8 cellular contexts compared by ENCODE assay signal in the genomic region with DNA sequence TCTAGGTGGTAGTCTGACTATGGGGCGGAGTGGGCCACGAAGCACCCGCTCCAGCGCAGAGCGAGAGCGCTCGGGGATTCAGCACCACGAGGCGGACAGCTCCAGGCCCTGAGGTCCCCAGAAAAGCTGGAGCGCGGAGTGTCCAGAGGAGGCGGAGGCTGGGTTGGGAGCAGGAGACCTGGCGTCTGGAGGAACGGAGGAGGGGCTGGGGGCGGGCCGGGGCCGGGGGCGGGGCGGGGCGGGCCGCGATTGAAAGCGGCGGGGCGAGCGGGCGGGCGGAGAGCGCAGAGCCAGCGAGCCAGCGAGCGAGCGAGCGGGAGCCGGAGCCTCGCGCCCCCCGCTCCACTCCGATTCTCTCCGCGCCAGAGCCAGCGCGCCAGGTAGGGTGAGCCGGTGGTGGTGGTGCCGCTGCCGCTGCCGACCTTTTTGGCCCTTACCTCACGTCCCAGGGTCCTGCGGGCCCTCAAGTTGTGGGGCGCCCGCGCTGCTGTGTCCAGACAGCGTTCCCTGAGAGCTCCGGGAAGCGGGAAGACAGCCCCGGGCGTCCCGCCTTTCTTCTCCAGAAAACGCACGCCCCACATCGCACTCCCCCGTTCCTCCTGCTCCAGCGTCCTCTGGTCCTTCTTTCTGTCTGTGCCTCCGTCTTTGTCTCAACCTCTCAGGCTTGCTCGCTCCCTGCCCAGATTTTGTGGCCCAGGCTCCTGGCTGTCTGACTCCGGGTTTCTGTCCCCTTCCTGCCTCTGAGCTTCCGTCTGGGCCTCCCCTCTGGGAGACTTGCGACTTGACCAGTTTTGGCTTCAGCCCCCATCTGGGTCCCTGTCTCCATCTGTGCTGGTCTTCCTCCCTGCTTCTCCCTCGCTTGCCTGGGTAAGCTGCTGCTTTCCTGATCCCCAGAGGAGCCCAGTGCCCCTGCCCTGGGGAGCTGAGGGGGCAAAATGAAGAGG. TPM values are rescaled to one million over a fixed set of nuclear protein-coding genes. Genes with fewer than 3 reads are reported as not detected.
A peak's percentile ranks its signal among the peaks of the same experiment; 100 is the strongest.
DNase-seq lines count a peak whose midpoint lies in the region; ATAC-seq and TF ChIP-seq lines count a peak whose summit lies in the region.

TSS of gene GRM2 (plus strand) at position 281 of the 944 bp plus-strand sequence. CDS start 1,916 bp downstream, outside the sequence.

- no peaks in the 10 kb centered on the region for H3K9me2 ChIP-seq in GM23338 (ENCODE audit: insufficient read depth)

- H4K20me1 ChIP-seq in GM23338 (replicated peaks; ENCODE audit: insufficient read depth) = peaks cover 5% of the 10 kb centered on the region

- H3F3A ChIP-seq in GM23338 (replicated peaks; ENCODE audit: low read depth) = peaks cover 6% of the 10 kb centered on the region; the same call in 1 of the 2 replicates

- TF ChIP-seq CTCF in AG04450 (IDR thresholded peaks at IDR 0.05; ENCODE audit: low read depth, low read length) (0 out of 2 replicates have a peak, but pooled peaks have one; percentile 6), GM23338 (conservative IDR thresholded peaks at IDR 0.05; ENCODE audit: low read depth in 2 of 2) (no peak), epithelial cell of esophagus (IDR thresholded peaks at IDR 0.05; ENCODE audit: insufficient read depth, low read depth, low read length, missing control alignments) (peak; percentile 12), lower lobe of right lung (IDR thresholded peaks at IDR 0.05) (no peak), thoracic aorta (IDR thresholded peaks at IDR 0.05) (no peak)

- H3K79me2 ChIP-seq in GM23338 (replicated peaks; ENCODE audit: insufficient read depth) = no peaks in the 10 kb centered on the region

- H3K4me3 Mint-ChIP-seq in GM23338 (peak within 1 kb of the TSS; percentile 85), T-cell (peak within 1 kb of the TSS in 1 of 3 donors; percentile 62)

- no peaks in the 10 kb centered on the region; the same call in 2 of the 3 replicates for H3K36me3 Mint-ChIP-seq in GM23338 (ENCODE audit: low read depth)
- H3K36me3 Mint-ChIP-seq in T-cell = peaks cover 13% of the 10 kb centered on the region

- H3K9me3 Mint-ChIP-seq in GM23338 (no peaks in the 10 kb centered on the region; the same call in 2 of the 3 replicates), T-cell (no peaks in the 10 kb centered on the region)

- intact Hi-C loops in lower lobe of right lung (cut with DNase I) = no loop called here

- H3K9me3 ChIP-seq in AG04450 (ENCODE audit: control insufficient read depth, insufficient read depth, low read length) = no peaks in the 10 kb centered on the region; the same call in 1 of the 2 replicates
- no peaks in the 10 kb centered on the region for H3K9me3 ChIP-seq in lower lobe of right lung
- H3K9me3 ChIP-seq in thoracic aorta = no peaks in the 10 kb centered on the region

- no peak within 1 kb of the TSS for H3K27ac ChIP-seq in AG04450 (ENCODE audit: low read depth, low read length)
- no peak within 1 kb of the TSS for H3K27ac ChIP-seq in GM23338 (ENCODE audit: low read depth)
- no peak within 1 kb of the TSS for H3K27ac ChIP-seq in lower lobe of right lung
- no peak within 1 kb of the TSS for H3K27ac ChIP-seq in thoracic aorta

- POLR2A ChIA-PET in AG04450 (lab: Yijun Ruan, JAX) = no interaction called here
- POLR2A ChIA-PET in T-cell (lab: Charles Lee) = no interaction called here

- ATAC-seq in GM23338 = peak; percentile 63
- peak in 3 of 4 experiments; percentile 42 to 85 (median 46) for ATAC-seq in T-cell (replicated peaks in 1 of 4)
- peak; percentile 88 to 93 for ATAC-seq in lower lobe of right lung
- ATAC-seq in thoracic aorta (ENCODE audit: insufficient number of reproducible peaks, low FRiP score, low read depth) = no peak
- no peak for ATAC-seq in GM21360 (IDR thresholded peaks at IDR 0.05; ENCODE audit: unreplicated experiment)
- ATAC-seq in HG03354 (IDR thresholded peaks at IDR 0.05; ENCODE audit: poor library complexity, severe bottlenecking, unreplicated experiment) = no peak

- peak within 1 kb of the TSS; percentile 99 for H3K4me2 ChIP-seq in GM23338

- H3K27ac Mint-ChIP-seq in GM23338 (no peak within 1 kb of the TSS), T-cell (peak within 1 kb of the TSS in 1 of 2 donors; percentile 28)

- H3K27me3 ChIP-seq in AG04450 (ENCODE audit: control insufficient read depth, insufficient read depth, low read length) = peaks cover 21% of the 10 kb centered on the region
- H3K27me3 ChIP-seq in GM23338 (ENCODE audit: insufficient read depth) = peaks cover 22% of the 10 kb centered on the region
- H3K27me3 ChIP-seq in lower lobe of right lung (ENCODE audit: low read depth) = no peaks in the 10 kb centered on the region
- H3K27me3 ChIP-seq in thoracic aorta (replicated peaks; ENCODE audit: insufficient read depth) = no peaks in the 10 kb centered on the region

- H3K4me1 ChIP-seq in GM23338 (ENCODE audit: insufficient read depth) = peaks cover 21% of the 10 kb centered on the region
- no peaks in the 10 kb centered on the region for H3K4me1 ChIP-seq in lower lobe of right lung
- peaks cover 0 to 5% of the 10 kb centered on the region in 2 donors for H3K4me1 ChIP-seq in thoracic aorta (ENCODE audit: control insufficient read depth in 1 of 2, low read depth in 2 of 2)

- DNase-seq in AG04450 (ENCODE audit: low read depth, low spot score) (peak; percentile 38), GM23338 (ENCODE audit: low spot score) (peak; percentile 98), T-cell (peak in 16 of 34 experiments; percentile 8 to 37 (median 24)), epithelial cell of esophagus (ENCODE audit: low read depth) (peak; percentile 84), lower lobe of right lung (peak; percentile 81), thoracic aorta (ENCODE audit: low spot score) (no peak)

- no peaks in the 10 kb centered on the region for H3K36me3 ChIP-seq in GM23338 (ENCODE audit: insufficient read depth)
- H3K36me3 ChIP-seq in lower lobe of right lung = peaks cover 24% of the 10 kb centered on the region
- peaks cover 9% of the 10 kb centered on the region for H3K36me3 ChIP-seq in thoracic aorta

- H3K27me3 Mint-ChIP-seq in GM23338 (ENCODE audit: insufficient read depth, low read depth, poor library complexity) = peaks cover 27% of the 10 kb centered on the region
- no peaks in the 10 kb centered on the region for H3K27me3 Mint-ChIP-seq in T-cell

- H3K4me1 Mint-ChIP-seq in GM23338 = peaks cover 39% of the 10 kb centered on the region
- H3K4me1 Mint-ChIP-seq in T-cell = peaks cover 26 to 35% (median 26%) of the 10 kb centered on the region in 3 donors

- CTCF ChIA-PET in AG04450 (lab: Charles Lee) (interaction anchor here (1.1 to 1.8 kb wide), 2 partner anchors 12 to 25 kb away, joined by 3 read pairs; no protein-coding TSS in a partner anchor), T-cell (lab: Charles Lee) (no interaction called here)

- H3K4me3 ChIP-seq in AG04450 (ENCODE audit: low read depth, low read length) (peak within 1 kb of the TSS; percentile 53), GM23338 (peak within 1 kb of the TSS; percentile 81), epithelial cell of esophagus (ENCODE audit: low read length) (peak within 1 kb of the TSS; percentile 19), lower lobe of right lung (peak within 1 kb of the TSS; percentile 37), thoracic aorta (peak within 1 kb of the TSS; percentile 51)

- H2AFZ ChIP-seq in GM23338 = peak within 1 kb of the TSS; percentile 99

TF ChIP-seq in GM23338, 12 proteins besides CTCF, POLR2A, EP300 and RAD21 (continues in another document):
- TF ChIP-seq CREB1 (CRISPR knock-in tag; IDR thresholded peaks at IDR 0.05; ENCODE audit: low read depth) = peak; percentile 65; the same call in 1 of the 2 replicates
- peak; percentile 86 for TF ChIP-seq REST (IDR thresholded peaks at IDR 0.05; ENCODE audit: unreplicated experiment)
- TF ChIP-seq POLR2AphosphoS5 (IDR thresholded peaks at IDR 0.05; ENCODE audit: low read depth) = peak; percentile 70
- TF ChIP-seq EZH2 (IDR thresholded peaks at IDR 0.05; ENCODE audit: low read depth, unreplicated experiment) = peak; percentile 46

RNA-seq across cellular contexts. Expression of gene GRM2, which starts in this region (rescaled TPM):
- 0.01 TPM in 1 of 2 replicates, not detected in the other for polyA plus RNA-seq in AG04450 (2011; rRNA removed)
- not detected in 2 replicates for polyA minus RNA-seq in AG04450 (2011; rRNA and poly(A)+ RNA removed)
- total RNA-seq in GM23338 (2014; rRNA removed; shearing (Covaris generic)) = 5.1 and 5.2 TPM in 2 replicates
- 2.1 and 3.1 TPM in 2 replicates for polyA plus RNA-seq in GM23338 (2016; fragmentation: Nextera tagmentation; extraction: Ambion mirVana)
- 1 to 10 TPM; 1.5 to 6.9 (median 2.2) TPM for total RNA-seq in T-cell
- total RNA-seq in lower lobe of right lung = 0.15 TPM
- total RNA-seq in thoracic aorta = under 1 TPM; 0.49 to 0.54 TPM

Comparison
In these comparisons a context has a peak if more than half of its experiments do, and no peak if none do; other contexts are left out.
1. Peak in DNase-seq and H3K4me3 ChIP-seq in AG04450; RNA of the gene not detected or under 1 TPM.
2. Peak in DNase-seq, ATAC-seq and H3K4me3 ChIP-seq in lower lobe of right lung; RNA of the gene not detected or under 1 TPM.
3. H3K4me3 ChIP-seq: peak in every context shown above with its lines; median percentile 81 in GM23338; 53 in AG04450; 51 in thoracic aorta; 37 in lower lobe of right lung; 19 in epithelial cell of esophagus.
4. CTCF ChIP-seq: peak in AG04450 (single experiment) and epithelial cell of esophagus (single experiment); none in GM23338 (0 of 2), lower lobe of right lung (single experiment) and thoracic aorta (single experiment).
5. ATAC-seq: peak in GM23338 (single experiment) and T-cell (3 of 4); none in thoracic aorta (single experiment), GM21360 (single experiment) and HG03354 (single experiment).